Comparison of ENCODE assay signal across 25 cellular contexts in the genomic region with DNA sequence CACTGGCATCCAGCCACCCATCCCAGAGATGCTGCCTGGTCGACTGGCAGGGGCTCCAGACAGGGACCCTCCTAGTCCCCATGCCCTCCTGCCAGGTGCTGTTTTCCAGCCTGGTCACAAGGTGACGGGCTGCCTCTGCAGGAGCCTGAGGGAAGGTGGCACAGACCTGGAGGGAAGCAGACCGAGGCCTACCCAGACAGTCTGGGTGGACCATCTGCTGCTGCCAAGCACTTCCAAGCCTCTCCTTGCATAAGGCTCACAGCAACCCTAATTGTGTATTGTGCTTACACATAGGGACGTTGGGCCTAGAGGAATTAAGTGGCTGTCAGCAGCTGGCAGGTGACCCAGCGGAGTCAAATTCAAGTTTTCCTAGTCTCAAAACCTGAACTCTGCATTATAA.
"Had no signal": no experiment of that assay in that cellular context is flagged by ENCODE, and none has a peak within 500 bp of the region (broad histone marks: within the 10 kb centered on the region; RNA-seq: fewer than 3 reads in every experiment).

No MANE protein-coding gene starts in this region.

- H3K27me3 ChIP-seq: MG63 had no signal

- H3K4me1 ChIP-seq: SJCRH30 had no signal

- H3K36me3 ChIP-seq: MG63, SJCRH30 had no signal

- H3K4me3 ChIP-seq: MG63, SJCRH30 had no signal

- H3K27ac ChIP-seq: HL-60, RWPE1, SJCRH30 had no signal

- H3K9me3 ChIP-seq: MG63 had no signal

- DNase-seq: IMR-90, Karpas-422, KG1, MG63, NCI-H1092, NCI-H1105 treated with DMSO at 0.1 percent for 48 hours, NCI-H1417 treated with DMSO at 0.1 percent for 48 hours, NCI-H146, NCI-H1694 treated with DMSO at 0.1 percent for 48 hours, NCI-H1930, NCI-H2081, NCI-H2107, NCI-H2171 treated with DMSO at 0.1 percent for 48 hours, NCI-H345, NCI-H446 treated with DMSO at 0.1 percent for 48 hours, NCI-H510A treated with DMSO at 0.1 percent for 48 hours, NCI-H69, NCI-H774, PC-3, SHP77, SJCRH30 had no signal

- ATAC-seq: Panc1, PC-3, SK-N-SH treated with all-trans-retinoic acid at 6 μM for 48 hours had no signal
